ENCODE assay signal across 23 cellular contexts in the genomic region with DNA sequence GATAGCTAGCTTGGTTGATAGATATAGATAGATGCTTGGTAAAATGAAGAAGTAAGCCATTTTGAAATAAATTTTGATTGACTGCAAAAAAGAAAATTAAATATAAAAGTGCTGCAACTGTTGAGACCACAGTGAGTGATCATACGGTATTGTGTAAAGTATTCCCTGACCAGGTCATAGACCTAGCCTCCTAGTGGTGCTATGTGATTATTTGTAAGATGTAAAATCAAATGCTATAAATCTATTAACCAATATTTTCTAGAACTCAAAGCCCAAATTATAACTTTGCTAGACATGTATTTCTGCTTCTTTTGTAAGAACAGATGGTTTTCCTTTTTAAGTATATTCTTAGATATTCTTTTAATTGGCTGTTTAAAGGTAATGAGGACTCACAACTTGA.
"Had no signal": no experiment of that assay in that cellular context is flagged by ENCODE, and none has a peak within 500 bp of the region (broad histone marks: within the 10 kb centered on the region; RNA-seq: fewer than 3 reads in every experiment).

No MANE protein-coding gene starts in this region.

- H3K27me3 Mint-ChIP-seq: activated CD4-positive, alpha-beta memory T cell treated with anti-CD3 and anti-CD28 coated beads for 36 hours; activated CD4-positive, alpha-beta T cell treated with anti-CD3 and anti-CD28 coated beads, Interleukin-2, amount 10 ng/mL, durations not matched to agents 7 days and 5 days; activated naive CD4-positive, alpha-beta T cell treated with anti-CD3 and anti-CD28 coated beads, Interleukin-2, amount 10 ng/mL, durations not matched to agents 7 days and 5 days; activated naive CD8-positive, alpha-beta T cell treated with anti-CD3 and anti-CD28 coated beads for 36 hours; activated T-helper 17 cell treated with anti-CD3 and anti-CD28 coated beads, Interleukin-2, amount 50 U/mL, for 72 hours; T-cell had no signal

- H3K4me3 Mint-ChIP-seq: activated CD4-positive, alpha-beta memory T cell treated with anti-CD3 and anti-CD28 coated beads for 36 hours; activated CD4-positive, alpha-beta T cell treated with anti-CD3 and anti-CD28 coated beads, Interleukin-2, amount 10 ng/mL, durations not matched to agents 7 days and 5 days; activated naive CD4-positive, alpha-beta T cell treated with anti-CD3 and anti-CD28 coated beads, Interleukin-2, amount 10 ng/mL, durations not matched to agents 7 days and 5 days; activated naive CD8-positive, alpha-beta T cell treated with anti-CD3 and anti-CD28 coated beads for 36 hours; activated T-cell treated with anti-CD3 and anti-CD28 coated beads, Interleukin-2, amount 50 U/mL, for 4 hours; activated T-helper 17 cell treated with anti-CD3 and anti-CD28 coated beads, Interleukin-2, amount 50 U/mL, for 72 hours; T-cell had no signal

- H3K36me3 Mint-ChIP-seq: activated CD4-positive, alpha-beta memory T cell treated with anti-CD3 and anti-CD28 coated beads for 36 hours; activated naive CD4-positive, alpha-beta T cell treated with anti-CD3 and anti-CD28 coated beads, Interleukin-2, amount 10 ng/mL, durations not matched to agents 7 days and 5 days; activated naive CD8-positive, alpha-beta T cell treated with anti-CD3 and anti-CD28 coated beads for 36 hours; T-cell had no signal

- H3K27ac Mint-ChIP-seq: activated CD4-positive, alpha-beta memory T cell treated with anti-CD3 and anti-CD28 coated beads for 36 hours; activated CD4-positive, alpha-beta T cell treated with anti-CD3 and anti-CD28 coated beads, Interleukin-2, amount 10 ng/mL, durations not matched to agents 7 days and 5 days; activated naive CD4-positive, alpha-beta T cell treated with anti-CD3 and anti-CD28 coated beads, Interleukin-2, amount 10 ng/mL, durations not matched to agents 7 days and 5 days; activated naive CD8-positive, alpha-beta T cell treated with anti-CD3 and anti-CD28 coated beads for 36 hours; activated T-helper 17 cell treated with anti-CD3 and anti-CD28 coated beads, Interleukin-2, amount 50 U/mL, for 72 hours; T-cell had no signal

- ATAC-seq: activated T-cell treated with anti-CD3 and anti-CD28 coated beads, Interleukin-2, amount 50 U/mL, for 4 hours; activated T-helper 17 cell treated with anti-CD3 and anti-CD28 coated beads, Interleukin-2, amount 50 U/mL, for 72 hours; T-cell had no signal

- H3K4me3 ChIP-seq: PC-9 had no signal

- H2AFZ ChIP-seq: PC-9 had no signal

- H3K4me2 ChIP-seq: PC-9 had no signal

- H3K27ac ChIP-seq: PC-9 had no signal

- H3K4me1 Mint-ChIP-seq: activated CD4-positive, alpha-beta T cell treated with anti-CD3 and anti-CD28 coated beads, Interleukin-2, amount 10 ng/mL, durations not matched to agents 7 days and 5 days; activated naive CD4-positive, alpha-beta T cell treated with anti-CD3 and anti-CD28 coated beads, Interleukin-2, amount 10 ng/mL, durations not matched to agents 7 days and 5 days; activated naive CD8-positive, alpha-beta T cell treated with anti-CD3 and anti-CD28 coated beads for 36 hours; activated T-helper 17 cell treated with anti-CD3 and anti-CD28 coated beads, Interleukin-2, amount 50 U/mL, for 72 hours; T-cell had no signal

- DNase-seq: activated CD4-positive, alpha-beta memory T cell treated with anti-CD3 and anti-CD28 coated beads for 36 hours; activated CD4-positive, alpha-beta T cell treated with anti-CD3 and anti-CD28 coated beads, Interleukin-2, amount 10 ng/mL, durations not matched to agents 7 days and 5 days; activated CD4-positive, CD25-positive, alpha-beta regulatory T cell; activated CD8-positive, alpha-beta memory T cell treated with anti-CD3 and anti-CD28 coated beads for 24 hours; activated gamma-delta T cell treated with Interleukin-2 at 50 U/mL for 16 hours; activated naive CD4-positive, alpha-beta T cell treated with anti-CD3 and anti-CD28 coated beads, Interleukin-2, amount 10 ng/mL, durations not matched to agents 7 days and 5 days; activated naive CD8-positive, alpha-beta T cell treated with anti-CD3 and anti-CD28 coated beads for 36 hours; activated T-cell treated with anti-CD3 and anti-CD28 coated beads, Interleukin-2, amount 50 U/mL, for 4 hours; cerebellar nuclear complex; Kasumi-1; NCI-H1105 treated with DMSO at 0.1 percent for 48 hours; NCI-H1436 treated with DMSO at 0.1 percent for 48 hours; NCI-H187 treated with DMSO at 0.1 percent for 48 hours; NCI-H345; NCI-H510A; NCI-H526 treated with DMSO at 0.1 percent for 48 hours; NCI-H82; PC-9; SIG-M5; T-cell; T-helper 2 cell; T1000 had no signal
